In the genomic region with DNA sequence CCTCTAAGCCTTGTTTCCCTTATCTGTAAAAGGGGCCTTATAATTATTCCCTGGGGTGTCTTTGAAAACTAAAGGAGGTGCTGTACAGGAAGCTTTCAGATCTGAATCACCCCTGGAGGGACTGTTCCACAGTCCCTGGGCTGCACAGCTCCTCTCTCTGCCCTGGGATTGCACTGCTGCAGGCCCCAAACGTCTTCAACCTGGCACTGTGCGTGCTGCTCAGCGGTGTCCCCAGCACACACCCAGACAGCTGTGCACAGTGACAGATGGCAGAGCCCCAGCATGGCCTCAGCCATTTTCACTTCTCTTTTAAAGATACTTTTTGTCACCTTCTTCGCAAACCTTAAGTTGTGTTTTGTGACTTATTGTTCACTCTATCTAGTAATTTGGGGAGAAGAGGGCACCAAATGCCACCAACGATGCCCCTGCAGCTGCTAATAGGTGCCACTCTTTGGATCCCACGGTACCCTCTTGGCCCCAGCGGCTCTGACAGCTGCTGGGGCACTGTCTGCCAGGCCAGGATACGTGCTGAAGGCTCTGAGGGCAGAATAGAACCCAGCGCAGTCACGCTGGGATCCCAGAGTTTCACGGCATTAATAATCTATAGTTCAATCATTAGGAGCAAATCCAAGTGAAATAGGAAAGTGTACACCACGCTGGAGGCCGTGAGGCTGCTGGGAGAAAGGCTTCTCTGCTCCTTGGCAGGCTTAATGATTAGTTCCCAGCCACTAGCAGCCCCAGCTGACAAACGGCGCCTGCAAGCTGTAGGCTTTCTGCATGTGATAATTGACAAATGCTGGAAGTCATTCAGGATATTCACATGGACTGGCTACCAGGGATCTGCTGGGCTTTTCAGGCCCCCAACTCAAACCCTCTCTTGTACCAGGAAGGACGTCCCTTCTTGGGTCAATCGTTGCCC, we compare ENCODE assay signal across 8 cellular contexts. TPM values are rescaled to one million over a fixed set of nuclear protein-coding genes. Genes with fewer than 3 reads are reported as not detected.
DNase-seq lines count a peak whose midpoint lies in the region; ATAC-seq and TF ChIP-seq lines count a peak whose summit lies in the region.

No MANE protein-coding gene starts in this region.

- in situ Hi-C loops in GM13976 (cut with MboI; ENCODE audit: low sequenced_read_pairs, unreplicated experiment), result no loop called here

- H3K27me3 ChIP-seq in osteoblast (ENCODE audit: insufficient read depth, low read length), result no peaks in the 10 kb centered on the region

- DNase-seq in globus pallidus (ENCODE audit: low spot score) (peak; percentile 24), putamen (ENCODE audit: low spot score) (no peak), GM13976 (ENCODE audit: low spot score) (no peak), osteoblast (ENCODE audit: insufficient read length, low spot score, missing footprints) (no peak), T1000 (lab: John Stamatoyannopoulos, UW) (no peak)

- no peak overlapping the region for H2AFZ ChIP-seq in osteoblast (ENCODE audit: low read length)

- ATAC-seq in GM18499 (IDR thresholded peaks at IDR 0.05; ENCODE audit: insufficient read depth, unreplicated experiment) (peak; percentile 57), GM21619 (IDR thresholded peaks at IDR 0.05; ENCODE audit: unreplicated experiment) (peak; percentile 86), HG03565 (IDR thresholded peaks at IDR 0.05; ENCODE audit: unreplicated experiment) (peak; percentile 84)

- no peaks in the 10 kb centered on the region for H3K4me1 ChIP-seq in osteoblast (ENCODE audit: insufficient read depth, low read length)

- no peak overlapping the region for H3K4me2 ChIP-seq in osteoblast (ENCODE audit: insufficient read depth, low read length)

- no peak overlapping the region for H3K27ac ChIP-seq in osteoblast (ENCODE audit: low read depth, low read length)

- no peak overlapping the region for H3K4me3 ChIP-seq in osteoblast (ENCODE audit: insufficient read depth, low read length)

- H4K20me1 ChIP-seq in osteoblast (ENCODE audit: insufficient read depth, low read length), result no peaks in the 10 kb centered on the region

- H3K79me2 ChIP-seq in osteoblast (ENCODE audit: insufficient read depth, low read length), result no peaks in the 10 kb centered on the region

- TF ChIP-seq CTCF in GM13976 (IDR thresholded peaks at IDR 0.05; ENCODE audit: borderline replicate concordance, control extremely low read depth, extremely low read depth, insufficient read depth, missing control alignments), result no peak
- TF ChIP-seq CTCF in osteoblast (IDR thresholded peaks at IDR 0.05; ENCODE audit: extremely low read depth, low read depth, low read length), result no peak

- no peaks in the 10 kb centered on the region for H3K9me3 ChIP-seq in osteoblast (ENCODE audit: low read depth, low read length)

- no peaks in the 10 kb centered on the region for H3K36me3 ChIP-seq in osteoblast (ENCODE audit: insufficient read depth, low read length)

RNA-seq across cellular contexts. Expression of a gene that starts 50.5 kb away (rescaled TPM):
- not detected in 2 replicates for total RNA-seq in osteoblast
